Comparison of ENCODE assay signal across 1 cellular context in the genomic region with DNA sequence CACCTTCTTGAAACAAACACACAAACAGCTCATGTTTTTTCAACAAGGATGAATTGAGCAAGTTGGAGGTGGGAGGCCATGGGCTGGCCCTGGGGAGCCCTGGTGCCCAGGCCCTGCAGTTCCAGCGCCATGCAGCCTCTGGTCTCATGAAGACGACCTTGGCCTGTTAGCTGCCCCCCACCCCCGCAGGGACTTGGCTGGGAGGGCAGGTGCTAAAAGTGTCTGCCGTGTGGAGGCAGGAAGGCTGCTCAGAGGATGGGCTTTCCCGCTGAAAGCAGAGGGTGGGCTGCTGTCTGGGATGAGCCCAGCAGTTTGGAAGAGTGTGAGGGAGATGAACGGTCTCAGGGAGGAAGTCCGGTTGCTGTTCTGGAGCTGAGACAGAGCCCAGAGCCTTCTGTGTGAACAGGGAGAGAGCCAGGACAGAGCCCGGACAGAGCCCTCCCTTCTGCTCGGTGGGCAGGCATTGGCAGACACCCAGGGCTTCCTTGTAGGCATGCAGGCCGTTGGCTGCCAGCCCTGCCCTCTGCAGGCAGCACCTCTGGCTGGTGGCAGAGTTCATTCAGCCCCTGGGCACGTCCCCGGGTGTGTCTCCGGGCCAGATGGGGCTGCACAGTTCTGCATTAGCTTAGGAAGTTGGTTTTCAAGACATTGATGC.
TF ChIP-seq lines count a peak whose summit lies in the region.

No MANE protein-coding gene starts in this region.

TF ChIP-seq in HCT116, 20 proteins besides CTCF, POLR2A, EP300 and RAD21 (continued from another document):
- TF ChIP-seq, protein P1, sequence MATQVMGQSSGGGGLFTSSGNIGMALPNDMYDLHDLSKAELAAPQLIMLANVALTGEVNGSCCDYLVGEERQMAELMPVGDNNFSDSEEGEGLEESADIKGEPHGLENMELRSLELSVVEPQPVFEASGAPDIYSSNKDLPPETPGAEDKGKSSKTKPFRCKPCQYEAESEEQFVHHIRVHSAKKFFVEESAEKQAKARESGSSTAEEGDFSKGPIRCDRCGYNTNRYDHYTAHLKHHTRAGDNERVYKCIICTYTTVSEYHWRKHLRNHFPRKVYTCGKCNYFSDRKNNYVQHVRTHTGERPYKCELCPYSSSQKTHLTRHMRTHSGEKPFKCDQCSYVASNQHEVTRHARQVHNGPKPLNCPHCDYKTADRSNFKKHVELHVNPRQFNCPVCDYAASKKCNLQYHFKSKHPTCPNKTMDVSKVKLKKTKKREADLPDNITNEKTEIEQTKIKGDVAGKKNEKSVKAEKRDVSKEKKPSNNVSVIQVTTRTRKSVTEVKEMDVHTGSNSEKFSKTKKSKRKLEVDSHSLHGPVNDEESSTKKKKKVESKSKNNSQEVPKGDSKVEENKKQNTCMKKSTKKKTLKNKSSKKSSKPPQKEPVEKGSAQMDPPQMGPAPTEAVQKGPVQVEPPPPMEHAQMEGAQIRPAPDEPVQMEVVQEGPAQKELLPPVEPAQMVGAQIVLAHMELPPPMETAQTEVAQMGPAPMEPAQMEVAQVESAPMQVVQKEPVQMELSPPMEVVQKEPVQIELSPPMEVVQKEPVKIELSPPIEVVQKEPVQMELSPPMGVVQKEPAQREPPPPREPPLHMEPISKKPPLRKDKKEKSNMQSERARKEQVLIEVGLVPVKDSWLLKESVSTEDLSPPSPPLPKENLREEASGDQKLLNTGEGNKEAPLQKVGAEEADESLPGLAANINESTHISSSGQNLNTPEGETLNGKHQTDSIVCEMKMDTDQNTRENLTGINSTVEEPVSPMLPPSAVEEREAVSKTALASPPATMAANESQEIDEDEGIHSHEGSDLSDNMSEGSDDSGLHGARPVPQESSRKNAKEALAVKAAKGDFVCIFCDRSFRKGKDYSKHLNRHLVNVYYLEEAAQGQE (IDR thresholded peaks at IDR 0.05; ENCODE audit: low read depth): no peak
- TF ChIP-seq SIN3A (IDR thresholded peaks at IDR 0.05; ENCODE audit: low read depth) (no peak), SP1 (IDR thresholded peaks at IDR 0.05; ENCODE audit: low read depth) (no peak), ZFX (IDR thresholded peaks at IDR 0.05) (no peak), EZH2 (IDR thresholded peaks at IDR 0.05) (no peak), YY1 (IDR thresholded peaks at IDR 0.05; ENCODE audit: extremely low read depth, insufficient replicate concordance, low read depth, low read length) (no peak)
- TF ChIP-seq, protein P2, sequence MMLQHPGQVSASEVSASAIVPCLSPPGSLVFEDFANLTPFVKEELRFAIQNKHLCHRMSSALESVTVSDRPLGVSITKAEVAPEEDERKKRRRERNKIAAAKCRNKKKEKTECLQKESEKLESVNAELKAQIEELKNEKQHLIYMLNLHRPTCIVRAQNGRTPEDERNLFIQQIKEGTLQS (IDR thresholded peaks at IDR 0.05): no peak
- TF ChIP-seq, protein P3, sequence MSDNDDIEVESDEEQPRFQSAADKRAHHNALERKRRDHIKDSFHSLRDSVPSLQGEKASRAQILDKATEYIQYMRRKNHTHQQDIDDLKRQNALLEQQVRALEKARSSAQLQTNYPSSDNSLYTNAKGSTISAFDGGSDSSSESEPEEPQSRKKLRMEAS (IDR thresholded peaks at IDR 0.05): no peak
